ENCODE assay signal across 27 cellular contexts in genomic region chr10:117751259-117751658, GRCh38.
"Had no signal": no experiment of that assay in that cellular context is flagged by ENCODE, and none has a peak within 500 bp of the region (broad histone marks: within the 10 kb centered on the region; RNA-seq: fewer than 3 reads in every experiment).

No MANE protein-coding gene starts in this region.

- H2AFZ ChIP-seq: neural progenitor cell, parathyroid adenoma had no signal

- H3K27me3 ChIP-seq: neural progenitor cell, ovary, suprapubic skin, testis, tibial artery, upper lobe of right lung, uterus had no signal

- DNase-seq: natural killer cell; occipital lobe; ovary; posterior cingulate gyrus; psoas muscle; right cardiac atrium; spleen; stimulated activated CD4-positive, alpha-beta T cell treated with anti-CD3 and anti-CD28 coated beads, Interleukin-12 subunit alpha, Interleukin-12 subunit beta, amount 100 ng/mL, for 4 hours; stimulated activated CD4-positive, alpha-beta T cell treated with anti-CD3 and anti-CD28 coated beads, Interleukin-1b, Interleukin-23, amount 100 ng/mL, for 48 hours; stimulated activated CD4-positive, alpha-beta T cell treated with anti-CD3 and anti-CD28 coated beads, Interleukin-4, amount 100 ng/mL, for 1 hour; stimulated activated CD4-positive, alpha-beta T cell treated with anti-CD3 and anti-CD28 coated beads, Interleukin-4, amount 100 ng/mL, for 4 hours; stimulated activated CD8-positive, alpha-beta memory T cell treated with anti-CD3 and anti-CD28 coated beads, Interleukin-4, amount 100 ng/mL, for 48 hours; stimulated activated naive CD4-positive, alpha-beta T cell; stimulated activated naive CD8-positive, alpha-beta T cell treated with anti-CD3 and anti-CD28 coated beads, Interleukin-15, amount 100 ng/mL, for 72 hours; stimulated activated naive CD8-positive, alpha-beta T cell treated with anti-CD3 and anti-CD28 coated beads, Interleukin-15, Interleukin-2, amounts not matched to agents 100 U/mL and 50 U/mL, for 24 hours; substantia nigra; testis; tibial artery; transverse colon; upper lobe of right lung; uterus had no signal

- H3K9ac ChIP-seq: neural progenitor cell, parathyroid adenoma had no signal

- H3K27ac ChIP-seq: neural progenitor cell, ovary, parathyroid adenoma, psoas muscle, skin epidermis, spleen, suprapubic skin, testis, tibial artery, transverse colon, upper lobe of right lung, uterus had no signal

- H3K36me3 ChIP-seq: neural progenitor cell, ovary, spleen, suprapubic skin, tibial artery, transverse colon, upper lobe of right lung, uterus had no signal

- H3K4me3 ChIP-seq: neural progenitor cell, ovary, psoas muscle, skin epidermis, smooth muscle cell, spleen, suprapubic skin, testis, tibial artery, transverse colon, upper lobe of right lung, uterus had no signal

- H3K79me2 ChIP-seq: parathyroid adenoma had no signal

- H3K4me2 ChIP-seq: neural progenitor cell, smooth muscle cell had no signal

- ATAC-seq: natural killer cell; psoas muscle; right cardiac atrium; sciatic nerve; stimulated activated naive CD8-positive, alpha-beta T cell treated with anti-CD3 and anti-CD28 coated beads, Interleukin-15, amount 100 ng/mL, for 72 hours; stimulated activated naive CD8-positive, alpha-beta T cell treated with anti-CD3 and anti-CD28 coated beads, Interleukin-15, Interleukin-2, amounts not matched to agents 100 U/mL and 50 U/mL, for 24 hours; upper lobe of right lung had no signal

- H3K4me1 ChIP-seq: parathyroid adenoma, psoas muscle, spleen, suprapubic skin, testis, transverse colon, upper lobe of right lung, uterus had no signal

- H3K9me3 ChIP-seq: ovary, psoas muscle, spleen, suprapubic skin, testis, tibial artery, transverse colon, upper lobe of right lung, uterus had no signal
